In the genomic region with DNA sequence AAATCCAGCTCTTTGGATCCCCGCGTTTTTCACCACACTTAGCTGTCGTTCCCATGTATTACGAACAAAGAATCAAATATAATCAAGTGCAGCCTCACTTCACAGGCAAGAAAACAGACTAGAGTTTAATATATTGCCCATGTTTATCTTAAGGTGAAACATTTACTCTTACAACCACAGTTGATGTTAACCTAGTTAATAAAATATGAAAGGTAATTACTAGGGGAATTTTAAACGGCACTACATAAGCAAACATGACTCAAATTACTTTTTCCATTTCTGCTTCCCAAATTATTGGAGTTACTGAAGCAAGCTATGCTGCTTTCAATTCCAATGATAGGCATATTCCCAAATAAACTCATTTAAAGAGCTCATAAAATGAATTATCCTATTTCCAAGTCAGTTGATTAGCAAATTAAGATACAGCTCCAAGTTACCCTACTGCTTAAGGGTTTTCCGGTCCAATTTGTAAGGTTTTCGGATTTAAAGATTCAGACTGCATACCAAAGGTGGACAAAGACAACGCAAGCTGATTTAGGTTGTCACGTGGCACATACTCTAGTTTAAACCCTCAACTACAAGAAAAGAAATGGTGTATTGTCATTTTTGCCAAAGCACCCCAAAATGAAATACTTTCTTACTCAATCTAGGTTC, we compare ENCODE assay signal across 17 cellular contexts. TPM values are rescaled to one million over a fixed set of nuclear protein-coding genes. Genes with fewer than 3 reads are reported as not detected.
DNase-seq lines count a peak whose midpoint lies in the region; ATAC-seq and TF ChIP-seq lines count a peak whose summit lies in the region.
"Had no signal": no experiment of that assay in that cellular context is flagged by ENCODE, and none has a peak within 500 bp of the region (broad histone marks: within the 10 kb centered on the region; RNA-seq: fewer than 3 reads in every experiment).

No MANE protein-coding gene starts in this region.

- H3K9me3 ChIP-seq in A673 (ENCODE audit: low read depth, low read length, poor library complexity, severe bottlenecking) = no peaks in the 10 kb centered on the region
- no peaks in the 10 kb centered on the region for H3K9me3 ChIP-seq in body of pancreas
- no peaks in the 10 kb centered on the region for H3K9me3 ChIP-seq in naive thymus-derived CD4-positive, alpha-beta T cell (ENCODE audit: control insufficient read depth in 2 of 3, low read length in 3 of 3)
- no peaks in the 10 kb centered on the region for H3K9me3 ChIP-seq in MG63

- 45 to 48% methylated on average over 9 of the region's 9 CpGs for WGBS in body of pancreas, 2 donors

- POLR2A ChIA-PET in A673 (lab: Charles Lee; ENCODE audit: low non-redundant PET) = interaction anchor here (0.6 kb wide), 1 partner anchor 16 kb away, joined by 10 read pairs; no protein-coding TSS in a partner anchor
- POLR2A ChIA-PET in naive thymus-derived CD4-positive, alpha-beta T cell (lab: Charles Lee) = interaction anchor here (0.6 to 29.6 kb wide), 2 partner anchors 16 to 201 kb away, joined by 3 to 1419 read pairs; a partner anchor contains a TSS

- BruUV-seq in A673 (replicated peaks; lab: Mats Ljungman, UMichigan) = no TSS peak

- peaks cover 22% of the 10 kb centered on the region for H3K27me3 Mint-ChIP-seq in GM23338 (ENCODE audit: insufficient read depth, low read depth, poor library complexity)
- H3K27me3 Mint-ChIP-seq in naive thymus-derived CD4-positive, alpha-beta T cell = no peaks in the 10 kb centered on the region
- H3K27me3 Mint-ChIP-seq: activated CD4-positive, alpha-beta T cell treated with anti-CD3 and anti-CD28 coated beads, Interleukin-2, amount 10 ng/mL, durations not matched to agents 7 days and 5 days had no signal

- DNase-seq in A673 (ENCODE audit: low spot score) = no peak
- no peak for DNase-seq in GM23338 (ENCODE audit: low spot score)
- no peak for DNase-seq in body of pancreas
- no peak for DNase-seq in naive thymus-derived CD4-positive, alpha-beta T cell
- no peak for DNase-seq in MG63
- no peak for DNase-seq in NCI-H187 (lab: John Stamatoyannopoulos, UW)
- DNase-seq: activated CD4-positive, alpha-beta T cell treated with anti-CD3 and anti-CD28 coated beads, Interleukin-2, amount 10 ng/mL, durations not matched to agents 7 days and 5 days; activated gamma-delta T cell treated with Interleukin-2 at 50 U/mL for 16 hours; AML-193; central memory CD4-positive, alpha-beta T cell; mesendoderm; MV-4-11; OCI-M1; stimulated activated CD4-positive, alpha-beta T cell treated with anti-CD3 and anti-CD28 coated beads, Interleukin-2, amount 100 ng/mL, for 24 hours had no signal

- peaks cover 48% of the 10 kb centered on the region for H3F3A ChIP-seq in GM23338 (replicated peaks; ENCODE audit: low read depth)

- H3K4me1 ChIP-seq in A673 (ENCODE audit: insufficient read depth, low read length, poor library complexity, severe bottlenecking) (peaks cover 15% of the 10 kb centered on the region), GM23338 (ENCODE audit: insufficient read depth) (peaks cover 18% of the 10 kb centered on the region), body of pancreas (peaks cover 55% of the 10 kb centered on the region)
- peaks cover 22 to 23% of the 10 kb centered on the region in 2 donors for H3K4me1 ChIP-seq in naive thymus-derived CD4-positive, alpha-beta T cell (ENCODE audit: control insufficient read depth in 2 of 2, insufficient read depth in 2 of 2, low read length in 2 of 2)

- no peak for TF ChIP-seq POLR2A in body of pancreas (IDR thresholded peaks at IDR 0.05)

- H3K79me2 ChIP-seq in GM23338 (replicated peaks; ENCODE audit: insufficient read depth) = peaks cover 45% of the 10 kb centered on the region

- no peak overlapping the region for H3K4me2 ChIP-seq in GM23338

- peaks cover 73% of the 10 kb centered on the region for H3K36me3 Mint-ChIP-seq in GM23338 (ENCODE audit: low read depth)
- H3K36me3 Mint-ChIP-seq in naive thymus-derived CD4-positive, alpha-beta T cell = peaks cover 0 to 64% (median 37%) of the 10 kb centered on the region in 5 donors

- intact Hi-C loops in A673 (cut with micrococcal nuclease; ENCODE audit: unreplicated experiment) (no loop called here), body of pancreas (cut with DNase I) (no loop called here)
- intact Hi-C loops in naive thymus-derived CD4-positive, alpha-beta T cell (cut with micrococcal nuclease) = no loop called here

- H3K4me3 Mint-ChIP-seq in GM23338 = no peak overlapping the region
- peak overlapping the region in 1 of 10 donors; percentile 0 for H3K4me3 Mint-ChIP-seq in naive thymus-derived CD4-positive, alpha-beta T cell
- H3K4me3 Mint-ChIP-seq: activated CD4-positive, alpha-beta T cell treated with anti-CD3 and anti-CD28 coated beads, Interleukin-2, amount 10 ng/mL, durations not matched to agents 7 days and 5 days; T-helper 1 cell treated with Interleukin-12 subunit alpha and Interleukin-12 subunit beta and Interleukin-4 antibody, amounts not matched to agents 30 μg/mL and 1 μg/mL, for 36 hours had no signal

- no peak overlapping the region for H2AFZ ChIP-seq in GM23338

- CTCF ChIA-PET in A673 (lab: Charles Lee) = no interaction called here
- CTCF ChIA-PET in naive thymus-derived CD4-positive, alpha-beta T cell (lab: Charles Lee) = no interaction called here

- H3K9me2 ChIP-seq in GM23338 (ENCODE audit: insufficient read depth) = no peaks in the 10 kb centered on the region

- peaks cover 28% of the 10 kb centered on the region for H3K4me1 Mint-ChIP-seq in GM23338
- peaks cover 31 to 94% (median 70%) of the 10 kb centered on the region in 7 donors for H3K4me1 Mint-ChIP-seq in naive thymus-derived CD4-positive, alpha-beta T cell

- H3K27me3 ChIP-seq in A673 (replicated peaks; ENCODE audit: insufficient read depth, low read depth, low read length, poor library complexity) (no peaks in the 10 kb centered on the region), GM23338 (ENCODE audit: insufficient read depth) (no peaks in the 10 kb centered on the region), body of pancreas (no peaks in the 10 kb centered on the region), MG63 (no peaks in the 10 kb centered on the region)
- no peaks in the 10 kb centered on the region for H3K27me3 ChIP-seq in naive thymus-derived CD4-positive, alpha-beta T cell (ENCODE audit: control insufficient read depth in 2 of 2, insufficient read depth in 2 of 2, low read length in 2 of 2)

- H3K36me3 ChIP-seq in A673 (ENCODE audit: insufficient read depth, low read length, poor library complexity, severe bottlenecking) (peaks cover 72% of the 10 kb centered on the region), GM23338 (ENCODE audit: insufficient read depth) (peaks cover 40% of the 10 kb centered on the region), body of pancreas (replicated peaks in 1 of 2; ENCODE audit: insufficient read depth in 1 of 2, low read depth in 2 of 2) (peaks cover 16 to 26% of the 10 kb centered on the region in 2 donors), MG63 (peaks cover 92% of the 10 kb centered on the region)
- peaks cover 13 to 60% (median 36%) of the 10 kb centered on the region in 3 experiments for H3K36me3 ChIP-seq in naive thymus-derived CD4-positive, alpha-beta T cell (ENCODE audit: control insufficient read depth in 2 of 3, insufficient read depth in 3 of 3, low read length in 3 of 3)

- no peaks in the 10 kb centered on the region; the same call in 2 of the 3 replicates for H3K9me3 Mint-ChIP-seq in GM23338
- peaks cover 0 to 12% (median 0%) of the 10 kb centered on the region in 11 donors for H3K9me3 Mint-ChIP-seq in naive thymus-derived CD4-positive, alpha-beta T cell
- H3K9me3 Mint-ChIP-seq: activated CD4-positive, alpha-beta T cell treated with anti-CD3 and anti-CD28 coated beads, Interleukin-2, amount 10 ng/mL, durations not matched to agents 7 days and 5 days; T-helper 1 cell treated with Interleukin-12 subunit alpha and Interleukin-12 subunit beta and Interleukin-4 antibody, amounts not matched to agents 30 μg/mL and 1 μg/mL, for 36 hours had no signal

- peak overlapping the region; percentile 43; the same call in 1 of the 2 replicates for H3K27ac Mint-ChIP-seq in GM23338
- peak overlapping the region in 7 of 9 donors; percentile 0 to 75 (median 46) for H3K27ac Mint-ChIP-seq in naive thymus-derived CD4-positive, alpha-beta T cell

- TF ChIP-seq CTCF in A673 (conservative IDR thresholded peaks at IDR 0.05; ENCODE audit: low read depth, low read length) (no peak), GM23338 (conservative IDR thresholded peaks at IDR 0.05; ENCODE audit: low read depth in 2 of 2) (no peak), body of pancreas (IDR thresholded peaks at IDR 0.05) (no peak)

- H3K27ac ChIP-seq in A673 (ENCODE audit: low read depth, low read length, poor library complexity, severe bottlenecking) = peak overlapping the region; percentile 23
- H3K27ac ChIP-seq in GM23338 (ENCODE audit: low read depth) = peak overlapping the region; percentile 65
- peak overlapping the region in 3 of 4 donors; percentile 21 to 100 (median 48) for H3K27ac ChIP-seq in body of pancreas
- peak overlapping the region; percentile 18 for H3K27ac ChIP-seq in naive thymus-derived CD4-positive, alpha-beta T cell (ENCODE audit: low read depth, low read length)

- no peak overlapping the region for H3K4me3 ChIP-seq in A673 (ENCODE audit: low read depth, low read length, poor library complexity, severe bottlenecking)
- no peak overlapping the region for H3K4me3 ChIP-seq in GM23338
- no peak overlapping the region for H3K4me3 ChIP-seq in body of pancreas
- no peak overlapping the region for H3K4me3 ChIP-seq in naive thymus-derived CD4-positive, alpha-beta T cell (ENCODE audit: low read length)
- H3K4me3 ChIP-seq in MG63 = no peak overlapping the region

- ATAC-seq in GM23338 (no peak), body of pancreas (peak; percentile 51), HG03378 (IDR thresholded peaks at IDR 0.05; ENCODE audit: unreplicated experiment) (no peak), HG03108 (IDR thresholded peaks at IDR 0.05; ENCODE audit: unreplicated experiment) (no peak)
- ATAC-seq in naive thymus-derived CD4-positive, alpha-beta T cell = no peak

- H4K20me1 ChIP-seq in GM23338 (replicated peaks; ENCODE audit: insufficient read depth) = peaks cover 18% of the 10 kb centered on the region

RNA-seq across cellular contexts. Expression of a gene that starts 5.9 kb away (rescaled TPM):
- total RNA-seq in A673 (2021) (48.0 and 59.0 TPM in 2 replicates), body of pancreas (10 to 100 TPM; 13.2 to 35.3 TPM)
- 19.3 and 20.0 TPM in 2 replicates for total RNA-seq in GM23338 (2014; rRNA removed; shearing (Covaris generic))
- 175 and 187 TPM in 2 replicates for polyA plus RNA-seq in GM23338 (2016; fragmentation: Nextera tagmentation; extraction: Ambion mirVana)
- 10 to 100 TPM; 23.5 to 31.0 (median 27.8) TPM for total RNA-seq in naive thymus-derived CD4-positive, alpha-beta T cell
- 10 to 100 TPM; 17.1 to 43.7 TPM for polyA plus RNA-seq in naive thymus-derived CD4-positive, alpha-beta T cell
- 33.0 and 47.3 TPM in 2 replicates for total RNA-seq in MG63 (2014; rRNA removed; shearing (Covaris generic); ENCODE audit: low replicate concordance)

RNA-seq across cellular contexts. Expression of a gene that starts 22.9 kb away (rescaled TPM):
- total RNA-seq in A673 (2021) = 720 and 746 TPM in 2 replicates
- total RNA-seq in GM23338 (2014; rRNA removed; shearing (Covaris generic)) = 630 and 687 TPM in 2 replicates
- polyA plus RNA-seq in GM23338 (2016; fragmentation: Nextera tagmentation; extraction: Ambion mirVana) = 406 and 422 TPM in 2 replicates
- total RNA-seq in body of pancreas = 100 to 1,000 TPM; 201 to 294 TPM
- 100 to 1,000 TPM; 378 to 509 (median 428) TPM for total RNA-seq in naive thymus-derived CD4-positive, alpha-beta T cell
- 100 to 1,000 TPM; 282 to 474 TPM for polyA plus RNA-seq in naive thymus-derived CD4-positive, alpha-beta T cell
- 173 and 393 TPM in 2 replicates for total RNA-seq in MG63 (2014; rRNA removed; shearing (Covaris generic); ENCODE audit: low replicate concordance)
